Comparison of ENCODE assay signal across 1 cellular context in genomic region chr16:67964477-67965131, GRCh38.
TF ChIP-seq lines count a peak whose summit lies in the region.

No MANE protein-coding gene starts in this region.

TF ChIP-seq in GM23338, 12 proteins besides CTCF, POLR2A, EP300 and RAD21 (continued from another document):
- TF ChIP-seq CREB1 (CRISPR knock-in tag; IDR thresholded peaks at IDR 0.05; ENCODE audit: low read depth): no peak
- TF ChIP-seq EZH2 (IDR thresholded peaks at IDR 0.05; ENCODE audit: low read depth, unreplicated experiment): no peak
- no peak for TF ChIP-seq STAT1 (IDR thresholded peaks at IDR 0.05; ENCODE audit: unreplicated experiment)
TF ChIP-seq in GM23338: peak in this region for 0.
